16 cellular contexts compared by ENCODE assay signal in the genomic region with DNA sequence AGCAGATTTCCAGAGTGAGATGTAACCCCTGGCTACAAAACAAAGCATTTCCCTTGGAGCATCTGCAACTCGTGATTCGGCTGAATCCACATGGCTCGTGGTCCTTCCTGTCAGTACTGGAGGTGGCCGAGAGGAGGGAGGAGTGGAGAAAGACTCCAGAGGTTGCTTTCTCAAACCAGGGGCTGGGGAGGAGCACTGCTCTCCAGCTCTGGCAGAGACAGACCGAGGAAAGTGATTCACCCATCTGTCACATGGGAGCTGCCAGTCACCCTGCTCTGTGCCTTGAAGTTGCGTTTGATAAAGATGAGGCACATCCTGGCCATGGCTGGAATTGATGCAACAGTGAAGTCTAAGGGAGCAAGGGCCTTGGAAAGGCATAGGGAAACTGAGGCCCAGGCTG.
DNase-seq lines count a peak whose midpoint lies in the region; ATAC-seq, FAIRE-seq and TF ChIP-seq lines count a peak whose summit lies in the region.
"Had no signal": no experiment of that assay in that cellular context is flagged by ENCODE, and none has a peak within 500 bp of the region (broad histone marks: within the 10 kb centered on the region; RNA-seq: fewer than 3 reads in every experiment).

No MANE protein-coding gene starts in this region.

- H3K9ac ChIP-seq in adipocyte (ENCODE audit: low read length) = no peak overlapping the region
- H3K9ac ChIP-seq: BLaER1 had no signal

- H3K27me3 ChIP-seq in adipocyte (replicated peaks; ENCODE audit: control insufficient read depth, insufficient read depth, low read length) = no peaks in the 10 kb centered on the region
- H3K27me3 ChIP-seq: BLaER1, ovary had no signal

- H3K27ac Mint-ChIP-seq in HFFc6 = peak overlapping the region; percentile 88
- H3K27ac Mint-ChIP-seq: activated T-cell treated with anti-CD3 and anti-CD28 coated beads, Interleukin-2, amount 50 U/mL, for 72 hours; effector memory CD8-positive, alpha-beta T cell; IgD-negative memory B cell had no signal

- peak overlapping the region in 1 of 2 experiments; percentile 50; a peak in 2 of 6 replicates for H3K27ac ChIP-seq in A549
- H3K27ac ChIP-seq: BLaER1, ovary had no signal

- H3K36me3 Mint-ChIP-seq in HFFc6 (ENCODE audit: low read depth) = peaks cover 11% of the 10 kb centered on the region
- no peaks in the 10 kb centered on the region for H3K36me3 Mint-ChIP-seq in activated T-cell treated with anti-CD3 and anti-CD28 coated beads, Interleukin-2, amount 50 U/mL, for 4 hours (ENCODE audit: insufficient read depth)
- H3K36me3 Mint-ChIP-seq: IgD-negative memory B cell had no signal

- H3K9me3 ChIP-seq in A549 (no peaks in the 10 kb centered on the region), adipocyte (ENCODE audit: control insufficient read depth, low read length) (no peaks in the 10 kb centered on the region)
- H3K9me3 ChIP-seq: BLaER1, ovary had no signal

- no peaks in the 10 kb centered on the region for H3K9me3 Mint-ChIP-seq in HFFc6
- H3K9me3 Mint-ChIP-seq in activated T-cell treated with anti-CD3 and anti-CD28 coated beads, Interleukin-2, amount 50 U/mL, for 4 hours = no peaks in the 10 kb centered on the region
- H3K9me3 Mint-ChIP-seq: activated T-cell treated with anti-CD3 and anti-CD28 coated beads, Interleukin-2, amount 50 U/mL, for 72 hours; effector memory CD8-positive, alpha-beta T cell; IgD-negative memory B cell had no signal

- H3K4me1 Mint-ChIP-seq in HFFc6 (ENCODE audit: low read depth) = peaks cover 29% of the 10 kb centered on the region
- no peaks in the 10 kb centered on the region for H3K4me1 Mint-ChIP-seq in activated T-cell treated with anti-CD3 and anti-CD28 coated beads, Interleukin-2, amount 50 U/mL, for 4 hours (ENCODE audit: low read depth)
- H3K4me1 Mint-ChIP-seq: IgD-negative memory B cell had no signal

- POLR2A ChIA-PET in A549 (lab: Yijun Ruan, JAX) = no interaction called here

- no peak for TF ChIP-seq POLR2A in A549 (IDR thresholded peaks at IDR 0.05; ENCODE audit: low read length)

- DNase-seq in A549 (ENCODE audit: low read depth in 1 of 2, low spot score in 1 of 2) = peak; percentile 38 to 69
- DNase-seq in HFFc6 = peak; percentile 90
- DNase-seq in adipocyte (ENCODE audit: low read depth) = peak; percentile 25
- DNase-seq in fibroblast of villous mesenchyme (ENCODE audit: low read depth) = peak; percentile 21
- DNase-seq in activated T-cell treated with anti-CD3 and anti-CD28 coated beads, Interleukin-2, amount 50 U/mL, for 4 hours = no peak
- DNase-seq: activated CD4-positive, alpha-beta T cell treated with anti-CD3 and anti-CD28 coated beads for 48 hours; activated T-cell treated with anti-CD3 and anti-CD28 coated beads, Interleukin-2, amount 50 U/mL, for 72 hours; effector memory CD8-positive, alpha-beta T cell; GF-D8; NCI-H187; ovary had no signal

- no peak for TF ChIP-seq EP300 in A549 (IDR thresholded peaks at IDR 0.05)

- H3K4me2 ChIP-seq in A549 = peak overlapping the region; percentile 21; the same call in 2 of the 3 replicates
- H3K4me2 ChIP-seq: BLaER1 had no signal

- ATAC-seq in A549 (peak; percentile 79 to 84), HG02610 (IDR thresholded peaks at IDR 0.05; ENCODE audit: unreplicated experiment) (no peak), HG03342 (IDR thresholded peaks at IDR 0.05; ENCODE audit: unreplicated experiment) (no peak), HG03097 (IDR thresholded peaks at IDR 0.05; ENCODE audit: low FRiP score, unreplicated experiment) (no peak)
- ATAC-seq in activated T-cell treated with anti-CD3 and anti-CD28 coated beads, Interleukin-2, amount 50 U/mL, for 4 hours = no peak
- ATAC-seq: activated T-cell treated with anti-CD3 and anti-CD28 coated beads, Interleukin-2, amount 50 U/mL, for 72 hours; effector memory CD8-positive, alpha-beta T cell had no signal

- WGBS in A549 (ENCODE audit: missing lambda C conversion rate) = 32% methylated on average over 6 of the region's 6 CpGs

- no peak for TF ChIP-seq RAD21 in A549 (conservative IDR thresholded peaks at IDR 0.05 in 1 of 2, IDR thresholded peaks at IDR 0.05 in 1 of 2)

- H3K4me1 ChIP-seq in A549 = peaks cover 14% of the 10 kb centered on the region; the same call in 2 of the 3 replicates
- peaks cover 13% of the 10 kb centered on the region for H3K4me1 ChIP-seq in adipocyte (ENCODE audit: control insufficient read depth, insufficient read depth, low read length)

- TF ChIP-seq CTCF in A549 (IDR thresholded peaks at IDR 0.05) (no peak), HFFc6 (IDR thresholded peaks at IDR 0.05) (peak; percentile 57), fibroblast of villous mesenchyme (IDR thresholded peaks at IDR 0.05; ENCODE audit: insufficient read depth, low read depth, low read length) (no peak)

- no peak for FAIRE-seq in A549 (lab: Jason Lieb, UNC)

- H3K4me3 ChIP-seq in A549 (no peak overlapping the region), adipocyte (ENCODE audit: low read length) (no peak overlapping the region), fibroblast of villous mesenchyme (ENCODE audit: low read depth, low read length) (no peak overlapping the region)
- H3K4me3 ChIP-seq: BLaER1, ovary had no signal

- H3K27me3 Mint-ChIP-seq in HFFc6 (ENCODE audit: insufficient read depth) = no peaks in the 10 kb centered on the region; the same call in 1 of the 2 replicates
- H3K27me3 Mint-ChIP-seq in activated T-cell treated with anti-CD3 and anti-CD28 coated beads, Interleukin-2, amount 50 U/mL, for 4 hours (ENCODE audit: low read depth) = peaks cover 5% of the 10 kb centered on the region
- H3K27me3 Mint-ChIP-seq: IgD-negative memory B cell had no signal

- 0 out of 2 replicates have a peak overlapping the region, but pooled peaks have one; percentile 9 for H3K4me3 Mint-ChIP-seq in HFFc6
- no peak overlapping the region for H3K4me3 Mint-ChIP-seq in activated T-cell treated with anti-CD3 and anti-CD28 coated beads, Interleukin-2, amount 50 U/mL, for 4 hours
- H3K4me3 Mint-ChIP-seq: activated T-cell treated with anti-CD3 and anti-CD28 coated beads, Interleukin-2, amount 50 U/mL, for 72 hours; effector memory CD8-positive, alpha-beta T cell; IgD-negative memory B cell had no signal

- CTCF ChIA-PET in A549 (lab: Yijun Ruan, JAX) = interaction anchor here (0.6 to 14.4 kb wide), 6 partner anchors 10 to 177 kb away, joined by 3 to 88 read pairs (median 3); no protein-coding TSS in a partner anchor

- no peaks in the 10 kb centered on the region for H3K36me3 ChIP-seq in adipocyte (ENCODE audit: control insufficient read depth, insufficient read depth, low read length, severe bottlenecking)
- H3K36me3 ChIP-seq: BLaER1, ovary had no signal

TF ChIP-seq in A549, 52 proteins besides CTCF, POLR2A, EP300 and RAD21:
- TF ChIP-seq GATA3 (IDR thresholded peaks at IDR 0.05; ENCODE audit: borderline replicate concordance) = no peak
- 0 out of 2 replicates have a peak, but pooled peaks have one; percentile 12 for TF ChIP-seq FOSL2 (IDR thresholded peaks at IDR 0.05)
- TF ChIP-seq FOSL2 (CRISPR knock-in tag; IDR thresholded peaks at IDR 0.05) = no peak

Comparison
In these comparisons a context has a peak if more than half of its experiments do, and no peak if none do; other contexts are left out.
1. ATAC-seq: peak in A549 (2 of 2); none in HG02610 (single experiment), HG03342 (single experiment), HG03097 (single experiment) and activated T-cell treated with anti-CD3 and anti-CD28 coated beads, Interleukin-2, amount 50 U/mL, for 4 hours (0 of 2).